In the genomic region with DNA sequence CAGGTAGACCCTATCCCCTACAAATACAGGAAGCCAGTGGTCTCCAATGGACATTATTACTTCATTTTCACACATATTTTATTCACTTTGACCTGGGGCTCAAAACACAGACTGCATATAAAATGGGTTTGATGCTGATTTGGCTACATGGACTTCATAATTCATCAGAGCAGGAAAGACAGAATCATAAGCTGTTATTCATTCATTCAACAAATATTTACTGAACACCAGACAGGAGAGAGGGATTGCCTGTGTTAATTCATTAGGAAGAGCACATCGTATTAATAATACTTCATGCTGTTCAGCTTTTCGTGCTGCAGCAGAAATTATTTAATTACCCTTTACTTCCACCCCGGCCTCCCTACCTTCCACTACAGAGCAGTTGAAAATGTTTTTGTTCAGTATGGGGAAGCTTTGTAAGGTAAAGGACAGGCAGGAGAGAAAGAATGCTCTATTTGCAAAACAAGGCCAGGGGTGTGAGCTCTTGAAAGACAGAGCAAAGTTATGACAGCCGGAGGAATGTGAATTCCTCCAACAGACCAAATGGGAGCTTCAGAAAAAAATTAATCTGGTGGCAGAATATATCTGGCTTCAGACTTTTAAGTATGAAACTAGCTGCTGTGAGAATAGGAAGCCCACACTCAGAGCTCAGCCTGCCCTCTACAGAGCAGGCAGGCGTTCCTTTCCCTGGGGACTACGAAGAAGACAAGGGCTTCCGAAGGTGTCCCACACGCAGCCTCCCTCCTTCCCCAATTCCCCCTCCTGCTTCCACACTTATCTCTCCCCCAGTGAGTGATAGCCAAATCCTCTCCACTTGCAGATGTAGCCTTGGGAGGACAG, we compare ENCODE assay signal across 1 cellular context.
TF ChIP-seq lines count a peak whose summit lies in the region.

No MANE protein-coding gene starts in this region.

TF ChIP-seq in GM23338, 12 proteins besides CTCF, POLR2A, EP300 and RAD21 (continued from another document):
- TF ChIP-seq, protein P1, sequence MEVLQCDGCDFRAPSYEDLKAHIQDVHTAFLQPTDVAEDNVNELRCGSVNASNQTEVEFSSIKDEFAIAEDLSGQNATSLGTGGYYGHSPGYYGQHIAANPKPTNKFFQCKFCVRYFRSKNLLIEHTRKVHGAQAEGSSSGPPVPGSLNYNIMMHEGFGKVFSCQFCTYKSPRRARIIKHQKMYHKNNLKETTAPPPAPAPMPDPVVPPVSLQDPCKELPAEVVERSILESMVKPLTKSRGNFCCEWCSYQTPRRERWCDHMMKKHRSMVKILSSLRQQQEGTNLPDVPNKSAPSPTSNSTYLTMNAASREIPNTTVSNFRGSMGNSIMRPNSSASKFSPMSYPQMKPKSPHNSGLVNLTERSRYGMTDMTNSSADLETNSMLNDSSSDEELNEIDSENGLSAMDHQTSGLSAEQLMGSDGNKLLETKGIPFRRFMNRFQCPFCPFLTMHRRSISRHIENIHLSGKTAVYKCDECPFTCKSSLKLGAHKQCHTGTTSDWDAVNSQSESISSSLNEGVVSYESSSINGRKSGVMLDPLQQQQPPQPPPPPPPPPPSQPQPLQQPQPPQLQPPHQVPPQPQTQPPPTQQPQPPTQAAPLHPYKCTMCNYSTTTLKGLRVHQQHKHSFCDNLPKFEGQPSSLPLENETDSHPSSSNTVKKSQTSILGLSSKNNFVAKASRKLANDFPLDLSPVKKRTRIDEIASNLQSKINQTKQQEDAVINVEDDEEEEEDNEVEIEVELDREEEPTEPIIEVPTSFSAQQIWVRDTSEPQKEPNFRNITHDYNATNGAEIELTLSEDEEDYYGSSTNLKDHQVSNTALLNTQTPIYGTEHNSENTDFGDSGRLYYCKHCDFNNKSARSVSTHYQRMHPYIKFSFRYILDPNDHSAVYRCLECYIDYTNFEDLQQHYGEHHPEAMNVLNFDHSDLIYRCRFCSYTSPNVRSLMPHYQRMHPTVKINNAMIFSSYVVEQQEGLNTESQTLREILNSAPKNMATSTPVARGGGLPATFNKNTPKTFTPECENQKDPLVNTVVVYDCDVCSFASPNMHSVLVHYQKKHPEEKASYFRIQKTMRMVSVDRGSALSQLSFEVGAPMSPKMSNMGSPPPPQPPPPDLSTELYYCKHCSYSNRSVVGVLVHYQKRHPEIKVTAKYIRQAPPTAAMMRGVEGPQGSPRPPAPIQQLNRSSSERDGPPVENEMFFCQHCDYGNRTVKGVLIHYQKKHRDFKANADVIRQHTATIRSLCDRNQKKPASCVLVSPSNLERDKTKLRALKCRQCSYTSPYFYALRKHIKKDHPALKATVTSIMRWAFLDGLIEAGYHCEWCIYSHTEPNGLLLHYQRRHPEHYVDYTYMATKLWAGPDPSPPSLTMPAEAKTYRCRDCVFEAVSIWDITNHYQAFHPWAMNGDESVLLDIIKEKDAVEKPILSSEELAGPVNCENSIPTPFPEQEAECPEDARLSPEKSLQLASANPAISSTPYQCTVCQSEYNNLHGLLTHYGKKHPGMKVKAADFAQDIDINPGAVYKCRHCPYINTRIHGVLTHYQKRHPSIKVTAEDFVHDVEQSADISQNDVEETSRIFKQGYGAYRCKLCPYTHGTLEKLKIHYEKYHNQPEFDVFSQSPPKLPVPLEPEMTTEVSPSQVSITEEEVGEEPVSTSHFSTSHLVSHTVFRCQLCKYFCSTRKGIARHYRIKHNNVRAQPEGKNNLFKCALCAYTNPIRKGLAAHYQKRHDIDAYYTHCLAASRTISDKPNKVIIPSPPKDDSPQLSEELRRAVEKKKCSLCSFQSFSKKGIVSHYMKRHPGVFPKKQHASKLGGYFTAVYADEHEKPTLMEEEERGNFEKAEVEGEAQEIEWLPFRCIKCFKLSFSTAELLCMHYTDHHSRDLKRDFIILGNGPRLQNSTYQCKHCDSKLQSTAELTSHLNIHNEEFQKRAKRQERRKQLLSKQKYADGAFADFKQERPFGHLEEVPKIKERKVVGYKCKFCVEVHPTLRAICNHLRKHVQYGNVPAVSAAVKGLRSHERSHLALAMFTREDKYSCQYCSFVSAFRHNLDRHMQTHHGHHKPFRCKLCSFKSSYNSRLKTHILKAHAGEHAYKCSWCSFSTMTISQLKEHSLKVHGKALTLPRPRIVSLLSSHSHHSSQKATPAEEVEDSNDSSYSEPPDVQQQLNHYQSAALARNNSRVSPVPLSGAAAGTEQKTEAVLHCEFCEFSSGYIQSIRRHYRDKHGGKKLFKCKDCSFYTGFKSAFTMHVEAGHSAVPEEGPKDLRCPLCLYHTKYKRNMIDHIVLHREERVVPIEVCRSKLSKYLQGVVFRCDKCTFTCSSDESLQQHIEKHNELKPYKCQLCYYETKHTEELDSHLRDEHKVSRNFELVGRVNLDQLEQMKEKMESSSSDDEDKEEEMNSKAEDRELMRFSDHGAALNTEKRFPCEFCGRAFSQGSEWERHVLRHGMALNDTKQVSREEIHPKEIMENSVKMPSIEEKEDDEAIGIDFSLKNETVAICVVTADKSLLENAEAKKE (CRISPR knock-in tag; IDR thresholded peaks at IDR 0.05) = no peak
